Comparison of ENCODE assay signal across 1 cellular context in genomic region chr1:155184835-155185782, GRCh38.
TF ChIP-seq lines count a peak whose summit lies in the region.

No MANE protein-coding gene starts in this region.

TF ChIP-seq in GM12878, 131 proteins besides CTCF, POLR2A, EP300 and RAD21 (continued from another document):
- TF ChIP-seq, protein P1, sequence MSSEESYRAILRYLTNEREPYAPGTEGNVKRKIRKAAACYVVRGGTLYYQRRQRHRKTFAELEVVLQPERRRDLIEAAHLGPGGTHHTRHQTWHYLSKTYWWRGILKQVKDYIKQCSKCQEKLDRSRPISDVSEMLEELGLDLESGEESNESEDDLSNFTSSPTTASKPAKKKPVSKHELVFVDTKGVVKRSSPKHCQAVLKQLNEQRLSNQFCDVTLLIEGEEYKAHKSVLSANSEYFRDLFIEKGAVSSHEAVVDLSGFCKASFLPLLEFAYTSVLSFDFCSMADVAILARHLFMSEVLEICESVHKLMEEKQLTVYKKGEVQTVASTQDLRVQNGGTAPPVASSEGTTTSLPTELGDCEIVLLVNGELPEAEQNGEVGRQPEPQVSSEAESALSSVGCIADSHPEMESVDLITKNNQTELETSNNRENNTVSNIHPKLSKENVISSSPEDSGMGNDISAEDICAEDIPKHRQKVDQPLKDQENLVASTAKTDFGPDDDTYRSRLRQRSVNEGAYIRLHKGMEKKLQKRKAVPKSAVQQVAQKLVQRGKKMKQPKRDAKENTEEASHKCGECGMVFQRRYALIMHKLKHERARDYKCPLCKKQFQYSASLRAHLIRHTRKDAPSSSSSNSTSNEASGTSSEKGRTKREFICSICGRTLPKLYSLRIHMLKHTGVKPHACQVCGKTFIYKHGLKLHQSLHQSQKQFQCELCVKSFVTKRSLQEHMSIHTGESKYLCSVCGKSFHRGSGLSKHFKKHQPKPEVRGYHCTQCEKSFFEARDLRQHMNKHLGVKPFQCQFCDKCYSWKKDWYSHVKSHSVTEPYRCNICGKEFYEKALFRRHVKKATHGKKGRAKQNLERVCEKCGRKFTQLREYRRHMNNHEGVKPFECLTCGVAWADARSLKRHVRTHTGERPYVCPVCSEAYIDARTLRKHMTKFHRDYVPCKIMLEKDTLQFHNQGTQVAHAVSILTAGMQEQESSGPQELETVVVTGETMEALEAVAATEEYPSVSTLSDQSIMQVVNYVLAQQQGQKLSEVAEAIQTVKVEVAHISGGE (CRISPR knock-in tag; IDR thresholded peaks at IDR 0.05): no peak
- TF ChIP-seq BMI1 (IDR thresholded peaks at IDR 0.05; ENCODE audit: borderline replicate concordance) (no peak), IKZF2 (IDR thresholded peaks at IDR 0.05) (peak; percentile 73 to 84), PAX5 (IDR thresholded peaks at IDR 0.05; ENCODE audit: borderline replicate concordance, low read depth, low read length) (peak; percentile 93), TCF3 (IDR thresholded peaks at IDR 0.05; ENCODE audit: borderline replicate concordance, insufficient read depth, low read depth, low read length) (no peak), MXI1 (IDR thresholded peaks at IDR 0.05; ENCODE audit: low read depth, low read length) (peak; percentile 43; the same call in 1 of the 2 replicates), IKZF1 (conservative IDR thresholded peaks at IDR 0.05) (peak; percentile 86), ELK1 (IDR thresholded peaks at IDR 0.05; ENCODE audit: low read depth, low read length) (no peak), CBFB (IDR thresholded peaks at IDR 0.05; ENCODE audit: low read depth) (no peak), NKRF (conservative IDR thresholded peaks at IDR 0.05) (peak; percentile 34; the same call in 1 of the 2 replicates), EZH2 (IDR thresholded peaks at IDR 0.05; ENCODE audit: borderline replicate concordance, control insufficient read depth, low read depth, low read length) (no peak), TARDBP (IDR thresholded peaks at IDR 0.05; ENCODE audit: borderline replicate concordance) (no peak), ZBTB40 (IDR thresholded peaks at IDR 0.05; ENCODE audit: borderline replicate concordance) (no peak), FOS (IDR thresholded peaks at IDR 0.05; ENCODE audit: borderline replicate concordance, extremely low read depth, insufficient read length) (no peak), NR2C1 (IDR thresholded peaks at IDR 0.05) (no peak), SMARCA5 (IDR thresholded peaks at IDR 0.05) (peak; percentile 55; the same call in 1 of the 2 replicates), SIN3A (IDR thresholded peaks at IDR 0.05; ENCODE audit: low read depth, low read length) (no peak), CREM (IDR thresholded peaks at IDR 0.05; ENCODE audit: low read depth) (no peak), STAT1 (conservative IDR thresholded peaks at IDR 0.05) (no peak), HCFC1 (IDR thresholded peaks at IDR 0.05; ENCODE audit: low read length) (0 out of 2 replicates have a peak, but pooled peaks have one; percentile 15), SP1 (IDR thresholded peaks at IDR 0.05; ENCODE audit: low read depth, low read length) (peak; percentile 45), TAF1 (IDR thresholded peaks at IDR 0.05; ENCODE audit: borderline replicate concordance, low read depth, low read length) (no peak), RBBP5 (conservative IDR thresholded peaks at IDR 0.05) (no peak)
- TF ChIP-seq, protein P2, sequence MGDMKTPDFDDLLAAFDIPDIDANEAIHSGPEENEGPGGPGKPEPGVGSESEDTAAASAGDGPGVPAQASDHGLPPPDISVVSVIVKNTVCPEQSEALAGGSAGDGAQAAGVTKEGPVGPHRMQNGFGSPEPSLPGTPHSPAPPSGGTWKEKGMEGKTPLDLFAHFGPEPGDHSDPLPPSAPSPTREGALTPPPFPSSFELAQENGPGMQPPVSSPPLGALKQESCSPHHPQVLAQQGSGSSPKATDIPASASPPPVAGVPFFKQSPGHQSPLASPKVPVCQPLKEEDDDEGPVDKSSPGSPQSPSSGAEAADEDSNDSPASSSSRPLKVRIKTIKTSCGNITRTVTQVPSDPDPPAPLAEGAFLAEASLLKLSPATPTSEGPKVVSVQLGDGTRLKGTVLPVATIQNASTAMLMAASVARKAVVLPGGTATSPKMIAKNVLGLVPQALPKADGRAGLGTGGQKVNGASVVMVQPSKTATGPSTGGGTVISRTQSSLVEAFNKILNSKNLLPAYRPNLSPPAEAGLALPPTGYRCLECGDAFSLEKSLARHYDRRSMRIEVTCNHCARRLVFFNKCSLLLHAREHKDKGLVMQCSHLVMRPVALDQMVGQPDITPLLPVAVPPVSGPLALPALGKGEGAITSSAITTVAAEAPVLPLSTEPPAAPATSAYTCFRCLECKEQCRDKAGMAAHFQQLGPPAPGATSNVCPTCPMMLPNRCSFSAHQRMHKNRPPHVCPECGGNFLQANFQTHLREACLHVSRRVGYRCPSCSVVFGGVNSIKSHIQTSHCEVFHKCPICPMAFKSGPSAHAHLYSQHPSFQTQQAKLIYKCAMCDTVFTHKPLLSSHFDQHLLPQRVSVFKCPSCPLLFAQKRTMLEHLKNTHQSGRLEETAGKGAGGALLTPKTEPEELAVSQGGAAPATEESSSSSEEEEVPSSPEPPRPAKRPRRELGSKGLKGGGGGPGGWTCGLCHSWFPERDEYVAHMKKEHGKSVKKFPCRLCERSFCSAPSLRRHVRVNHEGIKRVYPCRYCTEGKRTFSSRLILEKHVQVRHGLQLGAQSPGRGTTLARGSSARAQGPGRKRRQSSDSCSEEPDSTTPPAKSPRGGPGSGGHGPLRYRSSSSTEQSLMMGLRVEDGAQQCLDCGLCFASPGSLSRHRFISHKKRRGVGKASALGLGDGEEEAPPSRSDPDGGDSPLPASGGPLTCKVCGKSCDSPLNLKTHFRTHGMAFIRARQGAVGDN (IDR thresholded peaks at IDR 0.05): peak; percentile 93
- TF ChIP-seq, protein P3, sequence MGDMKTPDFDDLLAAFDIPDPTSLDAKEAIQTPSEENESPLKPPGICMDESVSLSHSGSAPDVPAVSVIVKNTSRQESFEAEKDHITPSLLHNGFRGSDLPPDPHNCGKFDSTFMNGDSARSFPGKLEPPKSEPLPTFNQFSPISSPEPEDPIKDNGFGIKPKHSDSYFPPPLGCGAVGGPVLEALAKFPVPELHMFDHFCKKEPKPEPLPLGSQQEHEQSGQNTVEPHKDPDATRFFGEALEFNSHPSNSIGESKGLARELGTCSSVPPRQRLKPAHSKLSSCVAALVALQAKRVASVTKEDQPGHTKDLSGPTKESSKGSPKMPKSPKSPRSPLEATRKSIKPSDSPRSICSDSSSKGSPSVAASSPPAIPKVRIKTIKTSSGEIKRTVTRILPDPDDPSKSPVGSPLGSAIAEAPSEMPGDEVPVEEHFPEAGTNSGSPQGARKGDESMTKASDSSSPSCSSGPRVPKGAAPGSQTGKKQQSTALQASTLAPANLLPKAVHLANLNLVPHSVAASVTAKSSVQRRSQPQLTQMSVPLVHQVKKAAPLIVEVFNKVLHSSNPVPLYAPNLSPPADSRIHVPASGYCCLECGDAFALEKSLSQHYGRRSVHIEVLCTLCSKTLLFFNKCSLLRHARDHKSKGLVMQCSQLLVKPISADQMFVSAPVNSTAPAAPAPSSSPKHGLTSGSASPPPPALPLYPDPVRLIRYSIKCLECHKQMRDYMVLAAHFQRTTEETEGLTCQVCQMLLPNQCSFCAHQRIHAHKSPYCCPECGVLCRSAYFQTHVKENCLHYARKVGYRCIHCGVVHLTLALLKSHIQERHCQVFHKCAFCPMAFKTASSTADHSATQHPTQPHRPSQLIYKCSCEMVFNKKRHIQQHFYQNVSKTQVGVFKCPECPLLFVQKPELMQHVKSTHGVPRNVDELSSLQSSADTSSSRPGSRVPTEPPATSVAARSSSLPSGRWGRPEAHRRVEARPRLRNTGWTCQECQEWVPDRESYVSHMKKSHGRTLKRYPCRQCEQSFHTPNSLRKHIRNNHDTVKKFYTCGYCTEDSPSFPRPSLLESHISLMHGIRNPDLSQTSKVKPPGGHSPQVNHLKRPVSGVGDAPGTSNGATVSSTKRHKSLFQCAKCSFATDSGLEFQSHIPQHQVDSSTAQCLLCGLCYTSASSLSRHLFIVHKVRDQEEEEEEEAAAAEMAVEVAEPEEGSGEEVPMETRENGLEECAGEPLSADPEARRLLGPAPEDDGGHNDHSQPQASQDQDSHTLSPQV (IDR thresholded peaks at IDR 0.05): 0 out of 2 replicates have a peak, but pooled peaks have one; percentile 45
